10 cellular contexts compared by ENCODE assay signal in the genomic region with DNA sequence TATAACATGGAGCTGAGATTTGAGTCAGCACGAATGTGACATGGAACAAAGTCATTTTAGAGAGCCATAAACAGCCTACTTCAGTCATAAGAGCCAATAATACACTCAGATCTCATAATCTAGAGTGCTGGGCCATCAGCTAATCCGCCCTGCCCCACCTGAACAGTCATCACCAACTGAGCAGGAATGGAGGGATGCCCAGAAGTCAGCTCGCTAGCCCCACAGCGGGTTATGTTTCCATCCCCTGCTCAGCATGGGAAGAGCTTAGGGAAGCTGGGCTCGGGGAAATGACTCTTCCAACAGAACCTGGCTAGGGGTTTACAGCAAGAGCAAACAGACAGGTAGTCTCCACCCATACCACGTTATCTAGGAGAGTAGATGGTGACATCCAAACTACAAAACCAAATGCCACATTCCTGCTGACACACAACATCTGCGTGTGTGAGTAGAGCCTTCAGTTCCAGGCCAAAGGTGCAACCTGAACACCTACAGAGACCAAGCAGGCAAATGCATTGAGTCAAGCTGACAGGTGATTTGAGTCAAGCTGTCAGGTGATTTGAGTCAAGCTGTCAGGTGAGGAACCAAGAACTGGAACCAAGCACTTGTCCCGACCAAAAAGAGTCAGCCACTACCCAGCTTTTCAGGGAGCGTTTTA. TPM values are rescaled to one million over a fixed set of nuclear protein-coding genes. Genes with fewer than 3 reads are reported as not detected.
DNase-seq lines count a peak whose midpoint lies in the region; ATAC-seq and TF ChIP-seq lines count a peak whose summit lies in the region.
"Had no signal": no experiment of that assay in that cellular context is flagged by ENCODE, and none has a peak within 500 bp of the region (broad histone marks: within the 10 kb centered on the region; RNA-seq: fewer than 3 reads in every experiment).

No MANE protein-coding gene starts in this region.

- H3K9me2 ChIP-seq in Loucy (replicated peaks; ENCODE audit: low read depth, low read length): no peaks in the 10 kb centered on the region

- H3F3A ChIP-seq in Loucy (ENCODE audit: low read depth): no peaks in the 10 kb centered on the region
- H3F3A ChIP-seq in neural progenitor cell (ENCODE audit: low read depth): peaks cover 14% of the 10 kb centered on the region

- peak overlapping the region; percentile 96 for H3K9ac ChIP-seq in Loucy (ENCODE audit: low read depth, low read length, poor library complexity, severe bottlenecking)
- H3K9ac ChIP-seq in duodenal mucosa (ENCODE audit: low read depth in 1 of 2, low read length in 2 of 2): no peak overlapping the region
- H3K9ac ChIP-seq in neural progenitor cell: no peak overlapping the region

- no peak overlapping the region for H3K27ac Mint-ChIP-seq in Calu3 (ENCODE audit: unreplicated experiment)
- H3K27ac Mint-ChIP-seq in neural progenitor cell: no peak overlapping the region

- H3K27ac ChIP-seq in duodenal mucosa (ENCODE audit: low read depth, low read length) (no peak overlapping the region), neural progenitor cell (no peak overlapping the region)

- CTCF ChIA-PET in Calu3 (lab: Charles Lee): no interaction called here

- no TSS peak for BruUV-seq in Calu3 (replicated peaks; lab: Mats Ljungman, UMichigan)

- H4K20me1 ChIP-seq in Loucy (ENCODE audit: insufficient read depth, low read length, poor library complexity, severe bottlenecking): peaks cover 60% of the 10 kb centered on the region
- H4K20me1 ChIP-seq in neural progenitor cell (ENCODE audit: low read depth): peaks cover 66% of the 10 kb centered on the region

- peaks cover 13% of the 10 kb centered on the region for H3K4me1 Mint-ChIP-seq in Calu3 (ENCODE audit: low read depth, unreplicated experiment)
- peaks cover 41% of the 10 kb centered on the region for H3K4me1 Mint-ChIP-seq in neural progenitor cell

- H2AFZ ChIP-seq in Loucy (ENCODE audit: low read length): no peak overlapping the region
- no peak overlapping the region for H2AFZ ChIP-seq in neural progenitor cell (replicated peaks)

- TF ChIP-seq CTCF in Calu3 (IDR thresholded peaks at IDR 0.05; ENCODE audit: unreplicated experiment) (no peak), Loucy (conservative IDR thresholded peaks at IDR 0.05; ENCODE audit: low read length) (no peak), neural progenitor cell (IDR thresholded peaks at IDR 0.05) (no peak)

- peaks cover 29% of the 10 kb centered on the region for H3K36me3 Mint-ChIP-seq in Calu3 (ENCODE audit: insufficient read depth, unreplicated experiment)
- no peaks in the 10 kb centered on the region for H3K36me3 Mint-ChIP-seq in neural progenitor cell

- intact Hi-C loops in Calu3 (cut with micrococcal nuclease; ENCODE audit: unreplicated experiment): loop anchor here (10.0 kb wide), 2 partner anchors 87 to 167 kb away; a partner anchor contains a TSS

- no peak for ATAC-seq in GM19463 (IDR thresholded peaks at IDR 0.05; ENCODE audit: unreplicated experiment)

- H3K9me3 ChIP-seq in Loucy (ENCODE audit: insufficient read depth, low read depth, low read length) (no peaks in the 10 kb centered on the region), duodenal mucosa (ENCODE audit: control insufficient read depth in 1 of 2, low read length in 2 of 2) (no peaks in the 10 kb centered on the region), neural progenitor cell (ENCODE audit: low read depth) (no peaks in the 10 kb centered on the region)

- H3K4me3 Mint-ChIP-seq in Calu3 (ENCODE audit: low read depth, unreplicated experiment) (peak overlapping the region; percentile 83), neural progenitor cell (peak overlapping the region; percentile 97)

- H3K4me3 ChIP-seq in Loucy (ENCODE audit: low read length, poor library complexity, severe bottlenecking) (peak overlapping the region; percentile 93), duodenal mucosa (ENCODE audit: low read depth in 1 of 2, low read length in 2 of 2) (peak overlapping the region; percentile 89 to 93), neural progenitor cell (peak overlapping the region; percentile 91)

- H3K9me3 Mint-ChIP-seq in Calu3 (ENCODE audit: low read depth, unreplicated experiment) (no peaks in the 10 kb centered on the region), neural progenitor cell (no peaks in the 10 kb centered on the region)

- H3K79me2 ChIP-seq in Loucy (ENCODE audit: insufficient read depth, low read length) (peaks cover 76% of the 10 kb centered on the region), neural progenitor cell (ENCODE audit: low read depth) (peaks cover 69% of the 10 kb centered on the region)

- H3K4me1 ChIP-seq in Loucy (ENCODE audit: insufficient read depth, low read length, poor library complexity, severe bottlenecking): peaks cover 46% of the 10 kb centered on the region
- H3K4me1 ChIP-seq in duodenal mucosa (ENCODE audit: control insufficient read depth in 1 of 2, insufficient read depth in 2 of 2, low read length in 2 of 2): peaks cover 48 to 49% of the 10 kb centered on the region in 2 donors
- peaks cover 24% of the 10 kb centered on the region for H3K4me1 ChIP-seq in neural progenitor cell

- DNase-seq in Calu3 (no peak), neural progenitor cell (ENCODE audit: low spot score) (no peak), cerebellum (ENCODE audit: low spot score) (no peak), HCEC 1CT (no peak), RKO (ENCODE audit: low spot score) (no peak)
- DNase-seq: amniotic stem cell, KG1 had no signal

- peaks cover 16% of the 10 kb centered on the region; the same call in 1 of the 2 replicates for H3K36me3 ChIP-seq in Loucy (ENCODE audit: insufficient read depth, low read length)
- H3K36me3 ChIP-seq in duodenal mucosa (ENCODE audit: control insufficient read depth in 1 of 2, insufficient read depth in 2 of 2, low read length in 2 of 2): peaks cover 7 to 21% of the 10 kb centered on the region in 2 donors
- H3K36me3 ChIP-seq in neural progenitor cell: no peaks in the 10 kb centered on the region

- H3K27me3 ChIP-seq in Loucy (ENCODE audit: insufficient read depth, low read length, poor library complexity, severe bottlenecking): no peaks in the 10 kb centered on the region
- H3K27me3 ChIP-seq in duodenal mucosa (ENCODE audit: control insufficient read depth in 1 of 2, insufficient read depth in 2 of 2, low read length in 2 of 2): no peaks in the 10 kb centered on the region
- H3K27me3 ChIP-seq in neural progenitor cell: no peaks in the 10 kb centered on the region

- H3K4me2 ChIP-seq in Loucy (ENCODE audit: low read depth, low read length, poor library complexity, severe bottlenecking) (peak overlapping the region; percentile 99), neural progenitor cell (peak overlapping the region; percentile 94)

- H3K27me3 Mint-ChIP-seq in Calu3 (ENCODE audit: unreplicated experiment): no peaks in the 10 kb centered on the region
- H3K27me3 Mint-ChIP-seq in neural progenitor cell (ENCODE audit: insufficient read depth, low read depth): no peaks in the 10 kb centered on the region

RNA-seq across cellular contexts. Expression of a gene that starts 2.0 kb away (rescaled TPM):
- 18.9 and 20.3 TPM in 2 replicates for total RNA-seq in Calu3 (2022)
- 17.3 and 20.9 TPM in 2 replicates for total RNA-seq in neural progenitor cell (ENCODE audit: low replicate concordance)
- 9.0 TPM for total RNA-seq in cerebellum

RNA-seq across cellular contexts. Expression of a gene that starts 41.3 kb away (rescaled TPM):
- total RNA-seq in Calu3 (2022) (1.5 and 1.7 TPM in 2 replicates), neural progenitor cell (ENCODE audit: low replicate concordance) (4.3 and 7.8 TPM in 2 replicates), cerebellum (2.4 TPM)
